ENCODE assay signal across 27 cellular contexts in genomic region chr3:81027344-81027743, GRCh38.
"Had no signal": no experiment of that assay in that cellular context is flagged by ENCODE, and none has a peak within 500 bp of the region (broad histone marks: within the 10 kb centered on the region; RNA-seq: fewer than 3 reads in every experiment).

No MANE protein-coding gene starts in this region.

- H3K27me3 Mint-ChIP-seq: dendritic cell treated with granulocyte-macrophage colony-stimulating factor and Interleukin-4, amounts not matched to agents 40 ng/mL and 50 ng/mL, for 4 days; effector memory CD8-positive, alpha-beta T cell had no signal

- H3K27me3 ChIP-seq: colonic mucosa, esophagus squamous epithelium, gastrocnemius medialis, heart right ventricle, left lung had no signal

- H3K4me1 Mint-ChIP-seq: endodermal cell had no signal

- H3K27ac Mint-ChIP-seq: dendritic cell treated with granulocyte-macrophage colony-stimulating factor and Interleukin-4, amounts not matched to agents 40 ng/mL and 50 ng/mL, for 4 days; effector memory CD8-positive, alpha-beta T cell; endodermal cell had no signal

- FAIRE-seq: endometrium had no signal

- ATAC-seq: effector memory CD8-positive, alpha-beta T cell; esophagus mucosa; gastrocnemius medialis; heart right ventricle; left colon; left lung; left ventricle myocardium superior; lower lobe of right lung had no signal

- H3K4me3 Mint-ChIP-seq: dendritic cell treated with granulocyte-macrophage colony-stimulating factor and Interleukin-4, amounts not matched to agents 40 ng/mL and 50 ng/mL, for 4 days; effector memory CD8-positive, alpha-beta T cell; endodermal cell had no signal

- DNase-seq: colonic mucosa; cortex of kidney; effector CD8-positive, alpha-beta T cell; effector memory CD8-positive, alpha-beta T cell; endodermal cell; erythroblast; esophagus squamous epithelium; foreskin fibroblast; foreskin melanocyte; gastrocnemius medialis; glutamatergic neuron; head of caudate nucleus; heart right ventricle; hippocampal formation; islet precursor cell; kidney; kidney glomerular epithelial cell; left colon; left ventricle myocardium superior; lower lobe of right lung; mesendoderm; midbrain had no signal

- H3K9me3 Mint-ChIP-seq: dendritic cell treated with granulocyte-macrophage colony-stimulating factor and Interleukin-4, amounts not matched to agents 40 ng/mL and 50 ng/mL, for 4 days; endodermal cell had no signal

- H3K27ac ChIP-seq: colonic mucosa, epithelial cell of prostate, esophagus squamous epithelium, gastrocnemius medialis, heart right ventricle, left lung, lower lobe of right lung had no signal

- H3K4me3 ChIP-seq: colonic mucosa, esophagus squamous epithelium, gastrocnemius medialis, heart right ventricle, left lung, lower lobe of right lung had no signal

- H3K4me1 ChIP-seq: colonic mucosa, esophagus squamous epithelium, gastrocnemius medialis, heart right ventricle, left lung, lower lobe of right lung had no signal

- H3K9me3 ChIP-seq: colonic mucosa, esophagus squamous epithelium, gastrocnemius medialis, heart right ventricle, left lung, lower lobe of right lung had no signal

- H3K36me3 ChIP-seq: colonic mucosa, esophagus squamous epithelium, gastrocnemius medialis, heart right ventricle, left lung, lower lobe of right lung had no signal
